ENCODE assay signal across 20 cellular contexts in the genomic region with DNA sequence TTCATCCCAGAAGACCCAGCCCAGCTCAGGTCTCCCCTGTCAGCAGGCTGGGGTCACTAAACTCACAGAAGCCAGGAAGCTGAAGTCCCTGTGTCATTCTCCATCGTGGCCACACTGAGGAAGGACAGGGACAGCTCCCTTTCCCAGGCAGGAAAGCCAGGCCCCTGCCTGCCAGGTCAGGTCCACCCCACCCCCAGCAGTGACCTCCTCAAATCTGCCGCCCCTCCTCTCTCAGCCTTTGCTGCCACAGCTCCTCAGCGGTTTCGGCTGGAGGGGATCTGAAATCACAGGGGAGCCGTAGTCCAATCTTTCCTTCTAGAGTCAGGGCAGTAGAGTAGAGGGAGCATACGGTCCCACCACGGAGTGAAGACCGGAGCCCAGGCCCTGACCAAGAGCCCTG.
DNase-seq lines count a peak whose midpoint lies in the region; ATAC-seq, FAIRE-seq and TF ChIP-seq lines count a peak whose summit lies in the region.
"Had no signal": no experiment of that assay in that cellular context is flagged by ENCODE, and none has a peak within 500 bp of the region (broad histone marks: within the 10 kb centered on the region; RNA-seq: fewer than 3 reads in every experiment).

No MANE protein-coding gene starts in this region.

- no peak for DNase-seq in cardiac muscle cell (ENCODE audit: low read depth in 1 of 2, low spot score in 1 of 2)
- no peak for DNase-seq in Right ventricle myocardium superior
- peak; percentile 57 for DNase-seq in endodermal cell
- peak; percentile 36 for DNase-seq in neural progenitor cell (ENCODE audit: low spot score)
- no peak for DNase-seq in NCI-H2171 treated with DMSO at 0.1 percent for 48 hours (lab: John Stamatoyannopoulos, UW)
- no peak for DNase-seq in GM12892 (ENCODE audit: insufficient read length)
- DNase-seq in pons (ENCODE audit: low spot score), result no peak
- DNase-seq: AML-193; Caco-2; CD4-positive, alpha-beta T cell; GDM1; H7; HFFc6 had no signal

- H4K20me1 ChIP-seq in neural progenitor cell (ENCODE audit: low read depth), result no peaks in the 10 kb centered on the region

- no peak overlapping the region for H3K4me3 Mint-ChIP-seq in endodermal cell
- no peak overlapping the region for H3K4me3 Mint-ChIP-seq in neural progenitor cell
- H3K4me3 Mint-ChIP-seq: CD4-positive, alpha-beta T cell; GM23338; HFFc6 had no signal

- peaks cover 19% of the 10 kb centered on the region for H3F3A ChIP-seq in neural progenitor cell (ENCODE audit: low read depth)

- H3K4me2 ChIP-seq in neural progenitor cell, result no peak overlapping the region
- H3K4me2 ChIP-seq: A549, GM23338 had no signal

- intact Hi-C loops in Right ventricle myocardium superior (cut with DNase I), result no loop called here

- no peak overlapping the region for H2AFZ ChIP-seq in neural progenitor cell (replicated peaks)
- H2AFZ ChIP-seq: GM23338 had no signal

- TF ChIP-seq CTCF in cardiac muscle cell (IDR thresholded peaks at IDR 0.05; ENCODE audit: low read depth, low read length), result no peak
- TF ChIP-seq CTCF in endodermal cell (conservative IDR thresholded peaks at IDR 0.05), result no peak
- no peak for TF ChIP-seq CTCF in neural progenitor cell (IDR thresholded peaks at IDR 0.05)

- no peaks in the 10 kb centered on the region for H3K79me2 ChIP-seq in neural progenitor cell (ENCODE audit: low read depth)

- no peaks in the 10 kb centered on the region for H3K9me3 ChIP-seq in cardiac muscle cell (ENCODE audit: low read depth)
- no peaks in the 10 kb centered on the region for H3K9me3 ChIP-seq in endodermal cell (ENCODE audit: control insufficient read depth, low read length)
- no peaks in the 10 kb centered on the region for H3K9me3 ChIP-seq in neural progenitor cell (ENCODE audit: low read depth)
- H3K9me3 ChIP-seq: A549, Caco-2 had no signal

- no peaks in the 10 kb centered on the region for H3K9me3 Mint-ChIP-seq in endodermal cell
- no peaks in the 10 kb centered on the region for H3K9me3 Mint-ChIP-seq in neural progenitor cell
- H3K9me3 Mint-ChIP-seq: CD4-positive, alpha-beta T cell; GM23338; HFFc6 had no signal

- H3K4me1 Mint-ChIP-seq in endodermal cell (peaks cover 27% of the 10 kb centered on the region), neural progenitor cell (peaks cover 38% of the 10 kb centered on the region)

- ATAC-seq in Right ventricle myocardium superior (ENCODE audit: poor library complexity), result no peak
- ATAC-seq: A549, GM23338, HCT116 had no signal

- no peaks in the 10 kb centered on the region for H3K27me3 ChIP-seq in cardiac muscle cell
- peaks cover 5% of the 10 kb centered on the region for H3K27me3 ChIP-seq in endodermal cell (ENCODE audit: control insufficient read depth, insufficient read depth, low read length, poor library complexity, severe bottlenecking)
- no peaks in the 10 kb centered on the region for H3K27me3 ChIP-seq in neural progenitor cell

- H3K4me3 ChIP-seq in cardiac muscle cell (no peak overlapping the region), endodermal cell (ENCODE audit: low read length) (no peak overlapping the region), neural progenitor cell (no peak overlapping the region)
- H3K4me3 ChIP-seq: A549, GM23338 had no signal

- no peak for FAIRE-seq in GM12892 (lab: Jason Lieb, UNC)
- FAIRE-seq: A549, D721Med had no signal

- TF ChIP-seq POLR2A in GM12892 (IDR thresholded peaks at IDR 0.05; ENCODE audit: low read depth, low read length), result no peak

- no peaks in the 10 kb centered on the region for H3K36me3 ChIP-seq in cardiac muscle cell
- H3K36me3 ChIP-seq in endodermal cell (ENCODE audit: control insufficient read depth, insufficient read depth, low read length), result no peaks in the 10 kb centered on the region
- no peaks in the 10 kb centered on the region for H3K36me3 ChIP-seq in neural progenitor cell

- WGBS in endodermal cell (ENCODE audit: insufficient coverage in 1 of 2, insufficient read length in 1 of 2), 2 experiments, result 84 to 85% methylated on average over 6 to 8 of the region's 8 CpGs

- H3K9ac ChIP-seq in endodermal cell (ENCODE audit: extremely low read depth, low read length, poor library complexity, severe bottlenecking), result no peak overlapping the region
- no peak overlapping the region for H3K9ac ChIP-seq in neural progenitor cell

- no peaks in the 10 kb centered on the region for H3K36me3 Mint-ChIP-seq in endodermal cell (ENCODE audit: low read depth)
- H3K36me3 Mint-ChIP-seq in neural progenitor cell, result no peaks in the 10 kb centered on the region

- no peaks in the 10 kb centered on the region for H3K27me3 Mint-ChIP-seq in endodermal cell (ENCODE audit: insufficient read depth)
- H3K27me3 Mint-ChIP-seq in neural progenitor cell (ENCODE audit: insufficient read depth, low read depth), result peaks cover 2% of the 10 kb centered on the region
- H3K27me3 Mint-ChIP-seq: CD4-positive, alpha-beta T cell had no signal

- H3K4me1 ChIP-seq in cardiac muscle cell (ENCODE audit: low read depth), result peaks cover 46% of the 10 kb centered on the region
- H3K4me1 ChIP-seq in endodermal cell (ENCODE audit: control insufficient read depth, insufficient read depth, low read length), result peaks cover 4% of the 10 kb centered on the region
- peaks cover 42% of the 10 kb centered on the region for H3K4me1 ChIP-seq in neural progenitor cell
- H3K4me1 ChIP-seq: A549, Caco-2 had no signal

- H3K27ac Mint-ChIP-seq in endodermal cell, result peak overlapping the region; percentile 17
- H3K27ac Mint-ChIP-seq in neural progenitor cell, result peak overlapping the region; percentile 53
- H3K27ac Mint-ChIP-seq: CD4-positive, alpha-beta T cell; GM23338; HFFc6 had no signal

- H3K27ac ChIP-seq in cardiac muscle cell, result peak overlapping the region; percentile 67
- H3K27ac ChIP-seq in endodermal cell (ENCODE audit: low read depth, low read length), result no peak overlapping the region
- H3K27ac ChIP-seq in neural progenitor cell, result no peak overlapping the region
- H3K27ac ChIP-seq: 22Rv1, A549, C4-2B, HL-60 had no signal

Comparison
In these comparisons a context has a peak if more than half of its experiments do, and no peak if none do; other contexts are left out.
1. DNase-seq: peak in endodermal cell (single experiment) and neural progenitor cell (single experiment); none in cardiac muscle cell (0 of 2), Right ventricle myocardium superior (single experiment), NCI-H2171 treated with DMSO at 0.1 percent for 48 hours (single experiment), GM12892 (single experiment) and pons (single experiment).